17 cellular contexts compared by ENCODE assay signal in genomic region chr6:2937627-2938003, GRCh38. TPM values are rescaled to one million over a fixed set of nuclear protein-coding genes. Genes with fewer than 3 reads are reported as not detected.
DNase-seq lines count a peak whose midpoint lies in the region; TF ChIP-seq lines count a peak whose summit lies in the region.
"Had no signal": no experiment of that assay in that cellular context is flagged by ENCODE, and none has a peak within 500 bp of the region (broad histone marks: within the 10 kb centered on the region; RNA-seq: fewer than 3 reads in every experiment).

No MANE protein-coding gene starts in this region.

- H3K27me3 ChIP-seq in trophoblast cell (ENCODE audit: insufficient read depth, low read length), result no peaks in the 10 kb centered on the region
- no peaks in the 10 kb centered on the region for H3K27me3 ChIP-seq in H9 (ENCODE audit: insufficient read depth, low read length)
- H3K27me3 ChIP-seq: pancreas, sigmoid colon, uterus had no signal

- no peak for TF ChIP-seq CTCF in H9 (conservative IDR thresholded peaks at IDR 0.05)

- H3K14ac ChIP-seq in trophoblast cell (ENCODE audit: low read length) (no peak overlapping the region), H9 (ENCODE audit: insufficient read depth, low read length) (no peak overlapping the region)

- H3K4me2 ChIP-seq in trophoblast cell (ENCODE audit: low read length) (no peak overlapping the region), H9 (ENCODE audit: insufficient read depth, insufficient read length, low read length) (no peak overlapping the region)

- WGBS in trophoblast cell (ENCODE audit: extremely low coverage, insufficient coverage, insufficient read length), result no CpG with 5 or more reads among the region's 3 CpGs
- WGBS in H9 (ENCODE audit: extremely low coverage, insufficient read length, low lambda C conversion rate), result no CpG with 5 or more reads among the region's 3 CpGs

- H3K79me2 ChIP-seq in trophoblast cell (ENCODE audit: control insufficient read depth, insufficient read depth, low read length, poor library complexity), result no peaks in the 10 kb centered on the region
- H3K79me2 ChIP-seq in H9 (ENCODE audit: insufficient read depth, low read length), result no peaks in the 10 kb centered on the region

- peak overlapping the region; percentile 55 for H3K27ac Mint-ChIP-seq in activated naive CD4-positive, alpha-beta T cell treated with anti-CD3 and anti-CD28 coated beads, Interleukin-2, amount 50 U/mL, for 24 hours
- H3K27ac Mint-ChIP-seq in activated naive CD8-positive, alpha-beta T cell treated with anti-CD3 and anti-CD28 coated beads for 36 hours, result peak overlapping the region; percentile 94
- H3K27ac Mint-ChIP-seq in H9, result peak overlapping the region in 1 of 3 experiments; percentile 41; a peak in 1 of 7 replicates

- no peak overlapping the region for H3K4me3 ChIP-seq in trophoblast cell (ENCODE audit: low read depth, low read length)
- H3K4me3 ChIP-seq: pancreas, sigmoid colon, uterus had no signal

- no peaks in the 10 kb centered on the region for H3K9me3 Mint-ChIP-seq in activated naive CD4-positive, alpha-beta T cell treated with anti-CD3 and anti-CD28 coated beads, Interleukin-2, amount 50 U/mL, for 24 hours
- peaks cover 22% of the 10 kb centered on the region for H3K9me3 Mint-ChIP-seq in activated naive CD8-positive, alpha-beta T cell treated with anti-CD3 and anti-CD28 coated beads for 36 hours
- H3K9me3 Mint-ChIP-seq in H9, result peaks cover 11% of the 10 kb centered on the region in 2 experiments; a peak in 3 of 5 replicates

- H3K36me3 ChIP-seq in trophoblast cell (ENCODE audit: control insufficient read depth in 1 of 2, insufficient read depth in 2 of 2, low read length in 2 of 2), result no peaks in the 10 kb centered on the region
- H3K36me3 ChIP-seq: pancreas, sigmoid colon, uterus had no signal

- H3K9ac ChIP-seq in trophoblast cell (ENCODE audit: low read length) (no peak overlapping the region), H9 (ENCODE audit: extremely low read depth, insufficient read length, low read length) (no peak overlapping the region)

- H3K36me3 Mint-ChIP-seq in activated naive CD4-positive, alpha-beta T cell treated with anti-CD3 and anti-CD28 coated beads, Interleukin-2, amount 50 U/mL, for 24 hours, result peaks cover 6% of the 10 kb centered on the region
- H3K36me3 Mint-ChIP-seq in activated naive CD8-positive, alpha-beta T cell treated with anti-CD3 and anti-CD28 coated beads for 36 hours, result peaks cover 37% of the 10 kb centered on the region
- peaks cover 5 to 9% (median 7%) of the 10 kb centered on the region in 3 experiments; a peak in 4 of 7 replicates for H3K36me3 Mint-ChIP-seq in H9 (ENCODE audit: insufficient read depth in 1 of 3, low read depth in 3 of 3)

- H3K9me3 ChIP-seq in trophoblast cell (ENCODE audit: insufficient read depth, low read depth, low read length), result no peaks in the 10 kb centered on the region
- no peaks in the 10 kb centered on the region for H3K9me3 ChIP-seq in H9 (ENCODE audit: control insufficient read depth, low read depth, low read length)
- H3K9me3 ChIP-seq: pancreas, sigmoid colon, uterus had no signal

- no peak overlapping the region for H4K8ac ChIP-seq in trophoblast cell (ENCODE audit: low read depth, low read length)
- H4K8ac ChIP-seq in H9 (replicated peaks; ENCODE audit: insufficient read length, low read depth, low read length), result no peak overlapping the region

- H4K12ac ChIP-seq in trophoblast cell (ENCODE audit: low read depth, low read length), result no peak overlapping the region

- no peaks in the 10 kb centered on the region for H4K20me1 ChIP-seq in H9 (ENCODE audit: control insufficient read depth, insufficient read depth, insufficient read length)

- no peaks in the 10 kb centered on the region for H3K27me3 Mint-ChIP-seq in activated naive CD4-positive, alpha-beta T cell treated with anti-CD3 and anti-CD28 coated beads, Interleukin-2, amount 50 U/mL, for 24 hours
- H3K27me3 Mint-ChIP-seq in activated naive CD8-positive, alpha-beta T cell treated with anti-CD3 and anti-CD28 coated beads for 36 hours, result peaks cover 4% of the 10 kb centered on the region
- no peaks in the 10 kb centered on the region; the same call in 1 of the 2 replicates for H3K27me3 Mint-ChIP-seq in H9 (ENCODE audit: low read depth)
- H3K27me3 Mint-ChIP-seq: activated B cell treated with CpG ODN at 0.5 μM for 24 hours had no signal

- H3K79me1 ChIP-seq in trophoblast cell (ENCODE audit: low read length) (no peaks in the 10 kb centered on the region), H9 (ENCODE audit: insufficient read depth, low read depth, low read length, poor library complexity, severe bottlenecking) (no peaks in the 10 kb centered on the region)

- no peak overlapping the region for H3T11ph ChIP-seq in H9 (ENCODE audit: low read length)

- H3K4me3 Mint-ChIP-seq in activated naive CD4-positive, alpha-beta T cell treated with anti-CD3 and anti-CD28 coated beads, Interleukin-2, amount 50 U/mL, for 24 hours, result peak overlapping the region; percentile 52
- peak overlapping the region; percentile 25 for H3K4me3 Mint-ChIP-seq in activated naive CD8-positive, alpha-beta T cell treated with anti-CD3 and anti-CD28 coated beads for 36 hours
- H3K4me3 Mint-ChIP-seq in H9, result no peak overlapping the region

- H3K4me1 ChIP-seq in trophoblast cell (ENCODE audit: control insufficient read depth in 1 of 2, insufficient read depth in 2 of 2, low read length in 2 of 2) (no peaks in the 10 kb centered on the region), H9 (ENCODE audit: insufficient read depth, low read length) (no peaks in the 10 kb centered on the region)
- H3K4me1 ChIP-seq: pancreas, sigmoid colon, uterus had no signal

- H3K23ac ChIP-seq in trophoblast cell (ENCODE audit: low read length) (no peak overlapping the region), H9 (ENCODE audit: insufficient read length, low read depth, low read length) (no peak overlapping the region)

- H3K4ac ChIP-seq in trophoblast cell (ENCODE audit: low read depth, low read length) (no peak overlapping the region), H9 (ENCODE audit: low read depth, low read length) (no peak overlapping the region)

- H4K91ac ChIP-seq in trophoblast cell (ENCODE audit: low read depth, low read length) (no peak overlapping the region), H9 (ENCODE audit: insufficient read length, low read depth, low read length) (no peak overlapping the region)

- no peak overlapping the region for H2AFZ ChIP-seq in trophoblast cell (ENCODE audit: insufficient read depth, low read length, poor library complexity)
- no peak overlapping the region for H2AFZ ChIP-seq in H9 (ENCODE audit: low read length)

- no peak overlapping the region for H4K5ac ChIP-seq in H9 (ENCODE audit: insufficient read length, low read depth, low read length)

- H2BK20ac ChIP-seq in H9 (ENCODE audit: low read depth, low read length, poor library complexity, severe bottlenecking), result no peak overlapping the region

- H3K23me2 ChIP-seq in H9 (ENCODE audit: insufficient read length, low read depth, low read length, poor library complexity, severe bottlenecking), result no peaks in the 10 kb centered on the region

- H2AK5ac ChIP-seq in trophoblast cell (ENCODE audit: low read length) (no peak overlapping the region), H9 (ENCODE audit: insufficient read length, low read length) (no peak overlapping the region)

- H2BK5ac ChIP-seq in trophoblast cell (ENCODE audit: low read depth, low read length, poor library complexity) (no peak overlapping the region), H9 (ENCODE audit: insufficient read length, low read length) (no peak overlapping the region)

- peaks cover 48% of the 10 kb centered on the region for H3K4me1 Mint-ChIP-seq in activated naive CD4-positive, alpha-beta T cell treated with anti-CD3 and anti-CD28 coated beads, Interleukin-2, amount 50 U/mL, for 24 hours
- H3K4me1 Mint-ChIP-seq in activated naive CD8-positive, alpha-beta T cell treated with anti-CD3 and anti-CD28 coated beads for 36 hours, result peaks cover 45% of the 10 kb centered on the region
- peaks cover 6 to 9% of the 10 kb centered on the region in 2 experiments for H3K4me1 Mint-ChIP-seq in H9

- no peak overlapping the region for H2BK15ac ChIP-seq in H9 (ENCODE audit: low read depth, low read length)

- H2BK12ac ChIP-seq in trophoblast cell (ENCODE audit: low read length) (no peak overlapping the region), H9 (ENCODE audit: insufficient read length, low read depth, low read length) (no peak overlapping the region)

- H3K56ac ChIP-seq in H9 (ENCODE audit: insufficient read length, low read depth, low read length), result no peak overlapping the region

- DNase-seq in activated naive CD4-positive, alpha-beta T cell (lab: John Stamatoyannopoulos, UW), result no peak
- DNase-seq in MV-4-11 (lab: John Stamatoyannopoulos, UW) (peak; percentile 31), hepatic stellate cell (ENCODE audit: low spot score) (no peak), trophoblast cell (no peak), H9 (no peak)
- DNase-seq in activated naive CD8-positive, alpha-beta T cell treated with anti-CD3 and anti-CD28 coated beads for 36 hours, result no peak
- peak; percentile 38 for DNase-seq in stimulated activated CD8-positive, alpha-beta memory T cell treated with anti-CD3 and anti-CD28 coated beads, Interleukin-4, amount 100 ng/mL, for 48 hours
- DNase-seq: activated B cell treated with CpG ODN at 0.5 μM for 24 hours, aorta, EL, glutamatergic neuron, IMR-90, NCI-H2029, sigmoid colon, uterus had no signal

- H3K18ac ChIP-seq in trophoblast cell (ENCODE audit: low read length) (no peak overlapping the region), H9 (ENCODE audit: insufficient read length, low read depth, low read length) (no peak overlapping the region)

- no peak overlapping the region for H3K27ac ChIP-seq in trophoblast cell (ENCODE audit: low read depth, low read length)
- H3K27ac ChIP-seq in H9 (ENCODE audit: insufficient read length, low read depth, low read length), result no peak overlapping the region
- H3K27ac ChIP-seq: pancreas, sigmoid colon, uterus had no signal

- H2BK120ac ChIP-seq in trophoblast cell (ENCODE audit: insufficient read depth, low read length, poor library complexity), result no peak overlapping the region
- H2BK120ac ChIP-seq in H9 (ENCODE audit: low read depth, low read length, poor library complexity, severe bottlenecking), result no peak overlapping the region

RNA-seq across cellular contexts. Expression of gene SERPINB6, which starts 33.8 kb away (rescaled TPM):
- total RNA-seq in activated naive CD8-positive, alpha-beta T cell treated with anti-CD3 and anti-CD28 coated beads for 36 hours, result 10 to 100 TPM; 54.9 to 56.0 TPM
- polyA plus RNA-seq in trophoblast cell (2013), result 72.6 and 74.8 TPM in 2 replicates
- total RNA-seq in H9 (2021), result 39.0 and 40.6 TPM in 2 replicates

RNA-seq across cellular contexts. Expression of gene SERPINB9, which starts 34.5 kb away (rescaled TPM):
- total RNA-seq in activated naive CD8-positive, alpha-beta T cell treated with anti-CD3 and anti-CD28 coated beads for 36 hours, result 10 to 100 TPM; 51.3 to 51.4 TPM
- polyA plus RNA-seq in trophoblast cell (2013), result 414 and 460 TPM in 2 replicates
- total RNA-seq in H9 (2021), result 382 and 390 TPM in 2 replicates

Comparison
In these comparisons a context has a peak if more than half of its experiments do, and no peak if none do; other contexts are left out.
1. H3K4me3 Mint-ChIP-seq: peak in activated naive CD4-positive, alpha-beta T cell treated with anti-CD3 and anti-CD28 coated beads, Interleukin-2, amount 50 U/mL, for 24 hours (single experiment) and activated naive CD8-positive, alpha-beta T cell treated with anti-CD3 and anti-CD28 coated beads for 36 hours (single experiment); none in H9 (0 of 2).
2. DNase-seq: peak in MV-4-11 (single experiment) and stimulated activated CD8-positive, alpha-beta memory T cell treated with anti-CD3 and anti-CD28 coated beads, Interleukin-4, amount 100 ng/mL, for 48 hours (single experiment); none in activated naive CD4-positive, alpha-beta T cell (0 of 4), activated naive CD8-positive, alpha-beta T cell treated with anti-CD3 and anti-CD28 coated beads for 36 hours (single experiment), hepatic stellate cell (single experiment), trophoblast cell (0 of 2) and H9 (single experiment).